24 cellular contexts compared by ENCODE assay signal in genomic region chr7:85928500-85928899, GRCh38.
A peak's percentile ranks its signal among the peaks of the same experiment; 100 is the strongest.
DNase-seq lines count a peak whose midpoint lies in the region; ATAC-seq, FAIRE-seq and TF ChIP-seq lines count a peak whose summit lies in the region.
"Had no signal": no experiment of that assay in that cellular context is flagged by ENCODE, and none has a peak within 500 bp of the region (broad histone marks: within the 10 kb centered on the region; RNA-seq: fewer than 3 reads in every experiment).

No MANE protein-coding gene starts in this region.

- TF ChIP-seq RAD21 in H1 (IDR thresholded peaks at IDR 0.05 in 1 of 2, conservative IDR thresholded peaks at IDR 0.05 in 1 of 2; ENCODE audit: low read depth in 2 of 2, low read length in 2 of 2) = no peak

- no peaks in the 10 kb centered on the region for H3K4me1 Mint-ChIP-seq in natural killer cell
- H3K4me1 Mint-ChIP-seq: CD4-positive, CD25-positive, alpha-beta regulatory T cell; IgD-negative memory B cell had no signal

- CTCF ChIA-PET in H1 (lab: Charles Lee; ENCODE audit: partially characterized antibody) = interaction anchor here (1.1 kb wide), 1 partner anchor 97 kb away, joined by 3 read pairs; no protein-coding TSS in a partner anchor

- H2BK12ac ChIP-seq in H1 (ENCODE audit: low read depth, low read length) (no peak overlapping the region), neuronal stem cell (ENCODE audit: low read length) (no peak overlapping the region)

- H3K36me3 Mint-ChIP-seq in natural killer cell = peaks cover 8% of the 10 kb centered on the region
- H3K36me3 Mint-ChIP-seq: CD4-positive, CD25-positive, alpha-beta regulatory T cell; IgD-negative memory B cell had no signal

- H3K4me2 ChIP-seq in H1 (ENCODE audit: insufficient read depth in 1 of 2, low read depth in 2 of 2, low read length in 2 of 2) (peak overlapping the region; percentile 35 to 44; a peak in 2 of 4 replicates), neuronal stem cell (ENCODE audit: insufficient read depth, low read length, poor library complexity, severe bottlenecking) (no peak overlapping the region)
- H3K4me2 ChIP-seq: BLaER1, KMS-11 had no signal

- TF ChIP-seq CTCF in H1 (IDR thresholded peaks at IDR 0.05; ENCODE audit: control extremely low read depth in 1 of 3, insufficient read depth in 1 of 3, low read depth in 1 of 3, low read length in 3 of 3) (no peak), natural killer cell (IDR thresholded peaks at IDR 0.05) (no peak)

- no peak overlapping the region for H4K91ac ChIP-seq in H1 (replicated peaks; ENCODE audit: insufficient read length, low read length)
- no peak overlapping the region for H4K91ac ChIP-seq in neuronal stem cell (ENCODE audit: low read depth, low read length, poor library complexity)

- no peak overlapping the region for H3K4me3 Mint-ChIP-seq in natural killer cell
- H3K4me3 Mint-ChIP-seq: CD4-positive, CD25-positive, alpha-beta regulatory T cell; IgD-negative memory B cell had no signal

- H3K56ac ChIP-seq in H1 (replicated peaks; ENCODE audit: insufficient read length, low read depth, low read length) = no peak overlapping the region

- POLR2A ChIA-PET in H1 (lab: Charles Lee; ENCODE audit: partially characterized antibody) = no interaction called here

- TF ChIP-seq POLR2A in H1 (IDR thresholded peaks at IDR 0.05; ENCODE audit: control extremely low read depth in 1 of 2, low read depth in 2 of 2, low read length in 2 of 2) = no peak

- no peak overlapping the region for H3K27ac Mint-ChIP-seq in natural killer cell
- H3K27ac Mint-ChIP-seq: CD4-positive, CD25-positive, alpha-beta regulatory T cell; IgD-negative memory B cell had no signal

- H3K79me1 ChIP-seq in H1 (ENCODE audit: low read depth, low read length) (no peaks in the 10 kb centered on the region), neuronal stem cell (ENCODE audit: low read depth, low read length) (no peaks in the 10 kb centered on the region)

- H3K9me3 Mint-ChIP-seq in natural killer cell = peaks cover 16 to 25% of the 10 kb centered on the region in 2 donors

- H2BK5ac ChIP-seq in H1 (ENCODE audit: low read depth, low read length) = no peak overlapping the region
- H2BK5ac ChIP-seq in neuronal stem cell (ENCODE audit: low read length) = no peak overlapping the region

- no peaks in the 10 kb centered on the region for H3K23me2 ChIP-seq in H1 (ENCODE audit: low read depth, low read length)

- H2BK120ac ChIP-seq in H1 (replicated peaks; ENCODE audit: low read depth, low read length) (no peak overlapping the region), neuronal stem cell (ENCODE audit: low read depth, low read length) (no peak overlapping the region)

- H3K79me2 ChIP-seq in H1 (ENCODE audit: control insufficient read depth in 1 of 2, insufficient read depth in 2 of 2, low read length in 2 of 2) = no peaks in the 10 kb centered on the region

- H3K9me3 ChIP-seq in HUES48 (ENCODE audit: control insufficient read depth, insufficient read depth, low read length) = peaks cover 19% of the 10 kb centered on the region
- peaks cover 15% of the 10 kb centered on the region in 2 experiments for H3K9me3 ChIP-seq in H1 (ENCODE audit: insufficient read depth in 2 of 2, low read depth in 1 of 2, low read length in 1 of 2)
- peaks cover 18% of the 10 kb centered on the region; the same call in 1 of the 2 replicates for H3K9me3 ChIP-seq in iPS-20b (ENCODE audit: insufficient read depth, low read depth, low read length)
- no peaks in the 10 kb centered on the region for H3K9me3 ChIP-seq in neuronal stem cell (replicated peaks in 1 of 2; ENCODE audit: control insufficient read depth in 2 of 2, insufficient read depth in 1 of 2, low read depth in 1 of 2, low read length in 2 of 2)

- H4K8ac ChIP-seq in H1 (ENCODE audit: extremely low read depth, insufficient read depth, low read length) (no peak overlapping the region), neuronal stem cell (ENCODE audit: low read depth, low read length) (no peak overlapping the region)

- H3K18ac ChIP-seq in H1 (ENCODE audit: extremely low read depth, low read length) = no peak overlapping the region
- H3K18ac ChIP-seq in neuronal stem cell (ENCODE audit: low read length) = no peak overlapping the region

- DNase-seq in H1 (ENCODE audit: low read depth in 1 of 2, low spot score in 2 of 2) (peak in 1 of 2 experiments; percentile 41), neuronal stem cell (ENCODE audit: low spot score) (no peak), natural killer cell (no peak)
- DNase-seq: CD4-positive, CD25-positive, alpha-beta regulatory T cell; DMS153; DND-41; GM23248; MM.1S; NCI-H2029; NCI-H446 treated with DMSO at 0.1 percent for 48 hours; NCI-H526; Right ventricle myocardium superior; RPMI8226 had no signal

- H2BK15ac ChIP-seq in H1 (ENCODE audit: low read length) = no peak overlapping the region
- no peak overlapping the region for H2BK15ac ChIP-seq in neuronal stem cell (ENCODE audit: low read length)

- no peak overlapping the region for H4K5ac ChIP-seq in H1 (ENCODE audit: insufficient read length, low read depth, low read length)

- 15% methylated on average over 2 of the region's 2 CpGs; no CpG with 5 or more reads in 1 of the 2 experiments for WGBS in H1 (ENCODE audit: extremely low coverage in 1 of 2, insufficient coverage in 1 of 2, insufficient read length in 1 of 2, insufficient replicate concordance in 2 of 2, low coverage in 1 of 2, low lambda C conversion rate in 2 of 2, missing lambda C conversion rate in 1 of 2), 2 experiments
- WGBS in neuronal stem cell (ENCODE audit: extremely low coverage in 2 of 2, insufficient read length in 2 of 2, insufficient replicate concordance in 1 of 2), 2 donors = no CpG with 5 or more reads among the region's 2 CpGs

- H2AK5ac ChIP-seq in H1 (ENCODE audit: low read depth, low read length) (no peak overlapping the region), neuronal stem cell (ENCODE audit: low read depth, low read length) (no peak overlapping the region)

- intact Hi-C loops in natural killer cell (cut with micrococcal nuclease) = no loop called here

- no peak overlapping the region for H3K23ac ChIP-seq in H1 (ENCODE audit: insufficient read length)
- no peak overlapping the region for H3K23ac ChIP-seq in neuronal stem cell (ENCODE audit: low read depth, low read length, poor library complexity)

- H3K27ac ChIP-seq in HUES48 (ENCODE audit: low read depth, low read length) (peak overlapping the region; percentile 36), H1 (ENCODE audit: low read depth, low read length) (no peak overlapping the region; the same call in 1 of the 2 replicates), iPS-20b (ENCODE audit: low read length) (no peak overlapping the region), neuronal stem cell (replicated peaks; ENCODE audit: low read length) (no peak overlapping the region)
- H3K27ac ChIP-seq: BLaER1, GM23248, KMS-11, SJSA1 had no signal

- H3K4me1 ChIP-seq in HUES48 (ENCODE audit: control insufficient read depth, insufficient read depth, low read length) = peaks cover 28% of the 10 kb centered on the region
- peaks cover 0 to 16% (median 1%) of the 10 kb centered on the region in 4 experiments; a peak in 3 of 7 replicates for H3K4me1 ChIP-seq in H1 (replicated peaks in 1 of 4; ENCODE audit: control insufficient read depth in 3 of 4, insufficient read depth in 4 of 4, low read length in 3 of 4)
- H3K4me1 ChIP-seq in iPS-20b (ENCODE audit: insufficient read depth, low read length) = peaks cover 23% of the 10 kb centered on the region
- H3K4me1 ChIP-seq in neuronal stem cell (ENCODE audit: control insufficient read depth in 2 of 2, insufficient read depth in 1 of 2, low read depth in 1 of 2, low read length in 2 of 2) = no peaks in the 10 kb centered on the region
- H3K4me1 ChIP-seq: BLaER1, SJSA1 had no signal

- H4K20me1 ChIP-seq in H1 (replicated peaks in 1 of 2; ENCODE audit: control insufficient read depth in 1 of 2, insufficient read depth in 2 of 2, low read length in 2 of 2) = no peaks in the 10 kb centered on the region
- H4K20me1 ChIP-seq: BLaER1 had no signal

- H3K4me3 ChIP-seq in HUES48 (ENCODE audit: low read depth, low read length) (peak overlapping the region; percentile 3), H1 (ENCODE audit: extremely low read depth in 1 of 4, insufficient read depth in 2 of 4, low read depth in 3 of 4, low read length in 4 of 4) (peak overlapping the region in 1 of 4 experiments; percentile 35; a peak in 1 of 8 replicates), iPS-20b (ENCODE audit: low read length) (peak overlapping the region; percentile 30; the same call in 1 of the 2 replicates), neuronal stem cell (ENCODE audit: low read length in 2 of 2) (no peak overlapping the region)
- H3K4me3 ChIP-seq: BLaER1, GM23248, SJSA1 had no signal

- no peak overlapping the region for H3K4ac ChIP-seq in H1 (replicated peaks; ENCODE audit: insufficient read length, low read depth, low read length)
- H3K4ac ChIP-seq in neuronal stem cell (ENCODE audit: low read length) = no peak overlapping the region

- no peaks in the 10 kb centered on the region for H3K27me3 Mint-ChIP-seq in natural killer cell (ENCODE audit: low read depth in 2 of 2)
- H3K27me3 Mint-ChIP-seq: CD4-positive, CD25-positive, alpha-beta regulatory T cell; IgD-negative memory B cell had no signal

- FAIRE-seq in H1 (lab: Jason Lieb, UNC) = no peak
- FAIRE-seq: GM18507 had no signal

- H3K9ac ChIP-seq in HUES48 (ENCODE audit: low read depth, low read length) = no peak overlapping the region
- no peak overlapping the region; a peak in 1 of 7 replicates for H3K9ac ChIP-seq in H1 (replicated peaks in 1 of 4; ENCODE audit: extremely low read depth in 1 of 4, low read depth in 3 of 4, low read length in 3 of 4)
- H3K9ac ChIP-seq in iPS-20b (ENCODE audit: low read depth, low read length) = no peak overlapping the region
- no peak overlapping the region for H3K9ac ChIP-seq in neuronal stem cell (ENCODE audit: low read depth, low read length, poor library complexity)
- H3K9ac ChIP-seq: BLaER1, GM23248, KMS-11 had no signal

- H2AFZ ChIP-seq in H1 (ENCODE audit: low read length) (no peak overlapping the region), neuronal stem cell (ENCODE audit: low read length) (peak overlapping the region; percentile 57)
- H2AFZ ChIP-seq: GM23248 had no signal

- ATAC-seq in HG03342 (IDR thresholded peaks at IDR 0.05; ENCODE audit: unreplicated experiment) = no peak
- no peak for ATAC-seq in HG03039 (IDR thresholded peaks at IDR 0.05; ENCODE audit: unreplicated experiment)
- no peak for ATAC-seq in GM18861 (IDR thresholded peaks at IDR 0.05; ENCODE audit: unreplicated experiment)
- no peak for ATAC-seq in natural killer cell
- ATAC-seq: HCT116 had no signal

- H3K36me3 ChIP-seq in HUES48 (ENCODE audit: control insufficient read depth, insufficient read depth, low read length) (no peaks in the 10 kb centered on the region), H1 (ENCODE audit: control insufficient read depth in 2 of 4, insufficient read depth in 4 of 4, low read length in 3 of 4) (peaks cover 0 to 11% (median 1%) of the 10 kb centered on the region in 4 experiments; a peak in 3 of 8 replicates), iPS-20b (ENCODE audit: insufficient read depth, low read depth, low read length) (no peaks in the 10 kb centered on the region), neuronal stem cell (replicated peaks in 1 of 2; ENCODE audit: control insufficient read depth in 2 of 2, insufficient read depth in 2 of 2, low read length in 2 of 2) (no peaks in the 10 kb centered on the region)
- H3K36me3 ChIP-seq: BLaER1, SJSA1 had no signal

- no peak overlapping the region for H3K14ac ChIP-seq in H1 (ENCODE audit: insufficient read length)
- no peak overlapping the region for H3K14ac ChIP-seq in neuronal stem cell (ENCODE audit: low read length)

- no peak overlapping the region for H2BK20ac ChIP-seq in H1 (ENCODE audit: low read length)

- TF ChIP-seq EP300 in H1 (IDR thresholded peaks at IDR 0.05; ENCODE audit: borderline replicate concordance in 1 of 2, low read depth in 2 of 2, low read length in 2 of 2) = no peak

- H3K27me3 ChIP-seq in HUES48 (ENCODE audit: control insufficient read depth, insufficient read depth, low read length) (no peaks in the 10 kb centered on the region), H1 (replicated peaks in 1 of 4; ENCODE audit: control insufficient read depth in 3 of 4, extremely low read depth in 1 of 4, insufficient read depth in 3 of 4, low read length in 3 of 4) (no peaks in the 10 kb centered on the region), iPS-20b (ENCODE audit: insufficient read depth, low read length) (no peaks in the 10 kb centered on the region), neuronal stem cell (ENCODE audit: control insufficient read depth in 3 of 3, insufficient read depth in 3 of 3, low read depth in 1 of 3, low read length in 3 of 3) (no peaks in the 10 kb centered on the region)
- H3K27me3 ChIP-seq: BLaER1, SJSA1 had no signal

Comparison
In these comparisons a context has a peak if more than half of its experiments do, and no peak if none do; other contexts are left out.
1. H3K4me3 ChIP-seq: peak in HUES48 (single experiment) and iPS-20b (single experiment); none in neuronal stem cell (0 of 2).